Comparison of ENCODE assay signal across 9 cellular contexts in genomic region chr3:157134620-157135191, GRCh38. TPM values are rescaled to one million over a fixed set of nuclear protein-coding genes. Genes with fewer than 3 reads are reported as not detected.
DNase-seq lines count a peak whose midpoint lies in the region; ATAC-seq and TF ChIP-seq lines count a peak whose summit lies in the region.
"Had no signal": no experiment of that assay in that cellular context is flagged by ENCODE, and none has a peak within 500 bp of the region (broad histone marks: within the 10 kb centered on the region; RNA-seq: fewer than 3 reads in every experiment).

No MANE protein-coding gene starts in this region.

- H3K4me1 ChIP-seq in A673 (ENCODE audit: insufficient read depth, low read length, poor library complexity, severe bottlenecking) = peaks cover 42% of the 10 kb centered on the region

- intact Hi-C loops in A673 (cut with micrococcal nuclease; ENCODE audit: unreplicated experiment) = loop anchor here (5.0 kb wide), 6 partner anchors 452 to 1137 kb away; no protein-coding TSS in a partner anchor

- H3K4me3 Mint-ChIP-seq in activated naive CD8-positive, alpha-beta T cell treated with anti-CD3 and anti-CD28 coated beads, Interleukin-2, amount 50 U/mL, for 24 hours = no peak overlapping the region

- no peaks in the 10 kb centered on the region for H3K27me3 Mint-ChIP-seq in activated naive CD8-positive, alpha-beta T cell treated with anti-CD3 and anti-CD28 coated beads, Interleukin-2, amount 50 U/mL, for 24 hours

- DNase-seq in activated naive CD8-positive, alpha-beta T cell treated with anti-CD3 and anti-CD28 coated beads, Interleukin-2, amount 50 U/mL, for 24 hours = no peak
- DNase-seq in renal cortical epithelial cell (ENCODE audit: low read depth) (peak; percentile 46), MV-4-11 (lab: John Stamatoyannopoulos, UW) (no peak), DMS153 (lab: John Stamatoyannopoulos, UW) (no peak), A673 (ENCODE audit: low spot score) (no peak)
- no peak for DNase-seq in stimulated activated CD8-positive, alpha-beta memory T cell treated with anti-CD3 and anti-CD28 coated beads, Interleukin-4, amount 100 ng/mL, for 48 hours
- DNase-seq: NCI-H2029 had no signal

- H3K27me3 ChIP-seq in A673 (replicated peaks; ENCODE audit: insufficient read depth, low read depth, low read length, poor library complexity) = no peaks in the 10 kb centered on the region

- H3K27ac Mint-ChIP-seq in activated naive CD8-positive, alpha-beta T cell treated with anti-CD3 and anti-CD28 coated beads, Interleukin-2, amount 50 U/mL, for 24 hours = no peak overlapping the region

- no TSS peak for BruUV-seq in A673 (replicated peaks; lab: Mats Ljungman, UMichigan)

- no peaks in the 10 kb centered on the region for H3K36me3 ChIP-seq in A673 (ENCODE audit: insufficient read depth, low read length, poor library complexity, severe bottlenecking)

- H3K27ac ChIP-seq in A673 (ENCODE audit: low read depth, low read length, poor library complexity, severe bottlenecking) = no peak overlapping the region

- no peak overlapping the region for H3K4me3 ChIP-seq in A673 (ENCODE audit: low read depth, low read length, poor library complexity, severe bottlenecking)

- POLR2A ChIA-PET in A673 (lab: Charles Lee; ENCODE audit: low non-redundant PET) = no interaction called here

- no peak for TF ChIP-seq CTCF in A673 (conservative IDR thresholded peaks at IDR 0.05; ENCODE audit: low read depth, low read length)

- H3K9me3 ChIP-seq in A673 (ENCODE audit: low read depth, low read length, poor library complexity, severe bottlenecking) = no peaks in the 10 kb centered on the region

- peak; percentile 57 for ATAC-seq in GM19025 (IDR thresholded peaks at IDR 0.05; ENCODE audit: low read depth, unreplicated experiment)
- ATAC-seq in HG02973 (IDR thresholded peaks at IDR 0.05; ENCODE audit: unreplicated experiment) = peak; percentile 48
- ATAC-seq in activated naive CD8-positive, alpha-beta T cell treated with anti-CD3 and anti-CD28 coated beads, Interleukin-2, amount 50 U/mL, for 24 hours = peak; percentile 59

- peaks cover 64% of the 10 kb centered on the region for H3K4me1 Mint-ChIP-seq in activated naive CD8-positive, alpha-beta T cell treated with anti-CD3 and anti-CD28 coated beads, Interleukin-2, amount 50 U/mL, for 24 hours

- peaks cover 2% of the 10 kb centered on the region for H3K36me3 Mint-ChIP-seq in activated naive CD8-positive, alpha-beta T cell treated with anti-CD3 and anti-CD28 coated beads, Interleukin-2, amount 50 U/mL, for 24 hours (ENCODE audit: low read depth)

- H3K9me3 Mint-ChIP-seq in activated naive CD8-positive, alpha-beta T cell treated with anti-CD3 and anti-CD28 coated beads, Interleukin-2, amount 50 U/mL, for 24 hours = no peaks in the 10 kb centered on the region

- CTCF ChIA-PET in A673 (lab: Charles Lee) = interaction anchor here (0.6 kb wide), 1 partner anchor 1091 kb away, joined by 4 read pairs; no protein-coding TSS in a partner anchor

RNA-seq across cellular contexts. Expression of gene CCNL1, which starts 25.2 kb away (rescaled TPM):
- total RNA-seq in renal cortical epithelial cell = 59.6 and 110 TPM in 2 replicates
- 91.0 and 101 TPM in 2 replicates for total RNA-seq in A673 (2021)
